11 cellular contexts compared by ENCODE assay signal in genomic region chr14:63752449-63753169, GRCh38. TPM values are rescaled to one million over a fixed set of nuclear protein-coding genes. Genes with fewer than 3 reads are reported as not detected.
DNase-seq lines count a peak whose midpoint lies in the region; ATAC-seq and TF ChIP-seq lines count a peak whose summit lies in the region.
"Had no signal": no experiment of that assay in that cellular context is flagged by ENCODE, and none has a peak within 500 bp of the region (broad histone marks: within the 10 kb centered on the region; RNA-seq: fewer than 3 reads in every experiment).

No MANE protein-coding gene starts in this region.

- no peak overlapping the region for H3K4me3 ChIP-seq in NB4 (ENCODE audit: low read depth, low read length)
- H3K4me3 ChIP-seq in body of pancreas: no peak overlapping the region
- no peak overlapping the region for H3K4me3 ChIP-seq in mucosa of descending colon

- H3K9me3 ChIP-seq in body of pancreas (no peaks in the 10 kb centered on the region), mucosa of descending colon (no peaks in the 10 kb centered on the region)
- H3K9me3 ChIP-seq: Caco-2 had no signal

- no peaks in the 10 kb centered on the region for H3K36me3 ChIP-seq in body of pancreas (replicated peaks in 1 of 2; ENCODE audit: insufficient read depth in 1 of 2, low read depth in 2 of 2)
- no peaks in the 10 kb centered on the region for H3K36me3 ChIP-seq in mucosa of descending colon (ENCODE audit: low read depth)

- 50 to 55% methylated on average over 6 of the region's 6 CpGs for WGBS in body of pancreas, 2 donors

- peak; percentile 31 for ATAC-seq in body of pancreas
- peak; percentile 88 for ATAC-seq in mucosa of descending colon
- no peak for ATAC-seq in HG03159 (IDR thresholded peaks at IDR 0.05; ENCODE audit: unreplicated experiment)
- ATAC-seq: T-cell had no signal

- no peak for TF ChIP-seq POLR2A in NB4 (IDR thresholded peaks at IDR 0.05; ENCODE audit: extremely low read depth, insufficient read length)
- TF ChIP-seq POLR2A in body of pancreas (IDR thresholded peaks at IDR 0.05): no peak

- intact Hi-C loops in body of pancreas (cut with DNase I) (no loop called here), mucosa of descending colon (cut with DNase I, micrococcal nuclease) (no loop called here)

- H3K4me1 ChIP-seq in body of pancreas: peaks cover 16% of the 10 kb centered on the region
- no peaks in the 10 kb centered on the region for H3K4me1 ChIP-seq in mucosa of descending colon (ENCODE audit: low read depth)
- H3K4me1 ChIP-seq: Caco-2 had no signal

- H3K27me3 ChIP-seq in body of pancreas: no peaks in the 10 kb centered on the region

- no peak for TF ChIP-seq CTCF in NB4 (IDR thresholded peaks at IDR 0.05; ENCODE audit: low read depth, low read length)
- TF ChIP-seq CTCF in body of pancreas (IDR thresholded peaks at IDR 0.05): no peak
- no peak for TF ChIP-seq CTCF in mucosa of descending colon (IDR thresholded peaks at IDR 0.05)

- DNase-seq in EL (peak; percentile 83), NB4 (ENCODE audit: low read depth) (peak; percentile 55), body of pancreas (peak; percentile 22 to 57 (median 40)), mucosa of descending colon (peak in 1 of 3 donors; percentile 28), SW480 (ENCODE audit: low spot score) (no peak), activated T-cell treated with anti-CD3 and anti-CD28 coated beads for 4 hours (no peak)
- DNase-seq in stimulated activated naive CD4-positive, alpha-beta T cell (lab: John Stamatoyannopoulos, UW): no peak
- DNase-seq: Caco-2, NCI-H345, T-cell had no signal

- peak overlapping the region in 2 of 4 donors; percentile 1 to 46 for H3K27ac ChIP-seq in body of pancreas

RNA-seq across cellular contexts. Expression of gene SGPP1, which starts 24.7 kb away (rescaled TPM):
- total RNA-seq in body of pancreas: 10 to 100 TPM; 23.1 to 24.4 TPM
- 10 to 100 TPM; 12.5 to 18.4 (median 17.0) TPM for total RNA-seq in mucosa of descending colon

Comparison
In these comparisons a context has a peak if more than half of its experiments do, and no peak if none do; other contexts are left out.
1. DNase-seq: peak in EL (single experiment), NB4 (single experiment) and body of pancreas (4 of 4); none in SW480 (single experiment), activated T-cell treated with anti-CD3 and anti-CD28 coated beads for 4 hours (single experiment) and stimulated activated naive CD4-positive, alpha-beta T cell (0 of 6).